8 cellular contexts compared by ENCODE assay signal in genomic region chr12:107670999-107671643, GRCh38. TPM values are rescaled to one million over a fixed set of nuclear protein-coding genes. Genes with fewer than 3 reads are reported as not detected.
DNase-seq lines count a peak whose midpoint lies in the region; ATAC-seq and TF ChIP-seq lines count a peak whose summit lies in the region.

No MANE protein-coding gene starts in this region.

- no peak for TF ChIP-seq EP300 in gastroesophageal sphincter (IDR thresholded peaks at IDR 0.05)

- no peak for TF ChIP-seq POLR2A in gastroesophageal sphincter (IDR thresholded peaks at IDR 0.05)

- H3K27ac ChIP-seq in gastroesophageal sphincter, result no peak overlapping the region

- H3K27me3 ChIP-seq in gastroesophageal sphincter, result peaks cover 51% of the 10 kb centered on the region

- no peaks in the 10 kb centered on the region for H3K4me1 ChIP-seq in gastroesophageal sphincter

- DNase-seq in CD1c-positive myeloid dendritic cell (ENCODE audit: extremely low spot score) (peak; percentile 55), HFF-Myc (ENCODE audit: extremely low read depth, low read depth) (no peak), HK-2 (ENCODE audit: unreplicated experiment) (no peak), D341Med (ENCODE audit: low spot score) (no peak)
- DNase-seq in activated CD4-positive, alpha-beta T cell treated with anti-CD3 and anti-CD28 coated beads, Interleukin-2, amount 50 U/mL, for 48 hours, result peak; percentile 56 to 57
- peak; percentile 28 to 37 for DNase-seq in stimulated activated CD4-positive, alpha-beta T cell treated with anti-CD3 and anti-CD28 coated beads, Interleukin-2, amount 100 ng/mL, for 48 hours

- ATAC-seq in gastroesophageal sphincter (peak; percentile 46), GM19351 (IDR thresholded peaks at IDR 0.05; ENCODE audit: unreplicated experiment) (no peak)

- no peaks in the 10 kb centered on the region for H3K36me3 ChIP-seq in gastroesophageal sphincter

- TF ChIP-seq CTCF in HFF-Myc (IDR thresholded peaks at IDR 0.05; ENCODE audit: low read depth, low read length, missing control alignments) (peak; percentile 76), gastroesophageal sphincter (IDR thresholded peaks at IDR 0.05) (peak in 1 of 4 experiments; percentile 36)

- no peaks in the 10 kb centered on the region for H3K9me3 ChIP-seq in gastroesophageal sphincter

- no peak overlapping the region for H3K4me3 ChIP-seq in HFF-Myc (replicated peaks; ENCODE audit: low read depth, low read length)
- H3K4me3 ChIP-seq in gastroesophageal sphincter, result no peak overlapping the region

- 43 to 71% methylated on average over 6 to 9 of the region's 10 CpGs for WGBS in gastroesophageal sphincter (ENCODE audit: low coverage in 1 of 2), 2 donors

RNA-seq across cellular contexts. Expression of gene PWP1, which starts 14.5 kb away (rescaled TPM):
- total RNA-seq in gastroesophageal sphincter, result 100 to 1,000 TPM in 1 of 4 donors, 10 to 100 TPM in 3; 48.6 to 117 (median 60.7) TPM

Comparison
In these comparisons a context has a peak if more than half of its experiments do, and no peak if none do; other contexts are left out.
1. DNase-seq: peak in CD1c-positive myeloid dendritic cell (single experiment), activated CD4-positive, alpha-beta T cell treated with anti-CD3 and anti-CD28 coated beads, Interleukin-2, amount 50 U/mL, for 48 hours (2 of 2) and stimulated activated CD4-positive, alpha-beta T cell treated with anti-CD3 and anti-CD28 coated beads, Interleukin-2, amount 100 ng/mL, for 48 hours (2 of 2); none in HFF-Myc (single experiment), HK-2 (single experiment) and D341Med (single experiment).